Comparison of ENCODE assay signal across 8 cellular contexts in genomic region chr3:128993461-128994172, GRCh38. TPM values are rescaled to one million over a fixed set of nuclear protein-coding genes. Genes with fewer than 3 reads are reported as not detected.
A peak's percentile ranks its signal among the peaks of the same experiment; 100 is the strongest.
DNase-seq lines count a peak whose midpoint lies in the region; ATAC-seq and TF ChIP-seq lines count a peak whose summit lies in the region.

TSS of gene CFAP92 (minus strand) at chr3:128994076. CDS start at chr3:128993304, 772 bp downstream.

- H3K27ac ChIP-seq in breast epithelium: peak within 1 kb of the TSS; percentile 27 to 50
- H3K27ac ChIP-seq in spleen: peak within 1 kb of the TSS in 5 of 8 donors; percentile 20 to 88 (median 53)

- WGBS in spleen, 5 donors: 25 to 61% (median 31%) methylated on average over 20 to 57 of the region's 57 CpGs

- peak; percentile 92 for DNase-seq in GM03348 (ENCODE audit: low spot score)
- DNase-seq in NCI-H2029 treated with DMSO at 0.1 percent for 48 hours (lab: John Stamatoyannopoulos, UW): peak; percentile 73
- peak; percentile 96 for DNase-seq in WTC11 (ENCODE audit: low spot score)
- peak; percentile 83 to 92 for DNase-seq in breast epithelium (ENCODE audit: low spot score in 2 of 2)
- DNase-seq in islet precursor cell: peak; percentile 97
- DNase-seq in spleen: peak; percentile 97

- TF ChIP-seq CTCF in WTC11 (IDR thresholded peaks at IDR 0.05) (no peak), breast epithelium (IDR thresholded peaks at IDR 0.05) (no peak), spleen (IDR thresholded peaks at IDR 0.05 in 8 of 11, conservative IDR thresholded peaks at IDR 0.05 in 3 of 11) (no peak)

- H3K4me3 ChIP-seq in breast epithelium: peak within 1 kb of the TSS; percentile 29 to 70 (median 60)
- H3K4me3 ChIP-seq in spleen: peak within 1 kb of the TSS; percentile 20 to 70 (median 44)

- H3K9me3 ChIP-seq in breast epithelium: no peaks in the 10 kb centered on the region
- no peaks in the 10 kb centered on the region for H3K9me3 ChIP-seq in spleen

- H3K27me3 Mint-ChIP-seq in WTC11 (ENCODE audit: low read depth): peaks cover 71% of the 10 kb centered on the region

- peak within 1 kb of the TSS; percentile 77 for H3K4me3 Mint-ChIP-seq in WTC11

- H3K4me1 ChIP-seq in breast epithelium (peaks cover 0 to 5% of the 10 kb centered on the region in 2 donors), spleen (peaks cover 10 to 33% (median 18%) of the 10 kb centered on the region in 6 donors)

- no peaks in the 10 kb centered on the region for H3K36me3 Mint-ChIP-seq in WTC11

- peaks cover 6% of the 10 kb centered on the region for H3K9me3 Mint-ChIP-seq in WTC11

- no peak within 1 kb of the TSS for H3K27ac Mint-ChIP-seq in WTC11

- POLR2A ChIA-PET in WTC11 (lab: Charles Lee): interaction anchor here (0.7 to 1.6 kb wide), 5 partner anchors 10 to 128 kb away, joined by 3 to 4 read pairs (median 3); partner anchors contain the start of gene RAB43

- H3K36me3 ChIP-seq in breast epithelium (no peaks in the 10 kb centered on the region), spleen (no peaks in the 10 kb centered on the region)

- H3K4me1 Mint-ChIP-seq in WTC11: peaks cover 18% of the 10 kb centered on the region

- intact Hi-C loops in breast epithelium (cut with DNase I; ENCODE audit: low total_unique reads): no loop called here
- intact Hi-C loops in spleen (cut with DNase I; ENCODE audit: low total_unique reads): no loop called here

- TF ChIP-seq POLR2A in breast epithelium (IDR thresholded peaks at IDR 0.05) (no peak), spleen (IDR thresholded peaks at IDR 0.05) (no peak)

- CTCF ChIA-PET in WTC11 (lab: Charles Lee): interaction anchor here (0.8 to 4.3 kb wide), 15 partner anchors 10 to 376 kb away, joined by 3 to 56 read pairs (median 4); partner anchors contain the start of gene RAB43

- ATAC-seq in HG02763 (IDR thresholded peaks at IDR 0.05; ENCODE audit: unreplicated experiment): peak; percentile 88
- peak; percentile 91 for ATAC-seq in WTC11
- ATAC-seq in GM18870 (IDR thresholded peaks at IDR 0.05; ENCODE audit: unreplicated experiment): no peak

- H3K27me3 ChIP-seq in breast epithelium (no peaks in the 10 kb centered on the region), spleen (replicated peaks in 1 of 7) (peaks cover 0 to 11% (median 0%) of the 10 kb centered on the region in 7 donors)

TF ChIP-seq in WTC11, 78 proteins besides CTCF, POLR2A, EP300 and RAD21 (continues in another document):
- TF ChIP-seq RELA (CRISPR knock-in tag; IDR thresholded peaks at IDR 0.05; ENCODE audit: borderline replicate concordance) (0 out of 2 replicates have a peak, but pooled peaks have one; percentile 50), FOXJ3 (CRISPR knock-in tag; IDR thresholded peaks at IDR 0.05; ENCODE audit: borderline replicate concordance) (no peak), ZNF317 (CRISPR knock-in tag; IDR thresholded peaks at IDR 0.05; ENCODE audit: borderline replicate concordance, low read depth) (no peak), NFE2L1 (CRISPR knock-in tag; IDR thresholded peaks at IDR 0.05) (no peak; the same call in none of the 2 replicates), SMAD4 (CRISPR knock-in tag; IDR thresholded peaks at IDR 0.05) (no peak), HMGA2 (CRISPR knock-in tag; IDR thresholded peaks at IDR 0.05) (no peak), GTF2I (CRISPR knock-in tag; conservative IDR thresholded peaks at IDR 0.05) (no peak), ZMAT4 (CRISPR knock-in tag; IDR thresholded peaks at IDR 0.05) (no peak), TEAD1 (CRISPR knock-in tag; IDR thresholded peaks at IDR 0.05) (no peak), JAZF1 (CRISPR knock-in tag; IDR thresholded peaks at IDR 0.05) (no peak), MYBL2 (CRISPR knock-in tag; IDR thresholded peaks at IDR 0.05) (no peak; the same call in 1 of the 2 replicates), IRF1 (CRISPR knock-in tag; IDR thresholded peaks at IDR 0.05) (peak; percentile 81), SP1 (CRISPR knock-in tag; conservative IDR thresholded peaks at IDR 0.05) (peak; percentile 57), ZNF396 (CRISPR knock-in tag; IDR thresholded peaks at IDR 0.05; ENCODE audit: borderline replicate concordance) (no peak), PREB (CRISPR knock-in tag; IDR thresholded peaks at IDR 0.05; ENCODE audit: borderline replicate concordance) (peak; percentile 32; the same call in 1 of the 2 replicates), ZNF263 (CRISPR knock-in tag; IDR thresholded peaks at IDR 0.05; ENCODE audit: low read depth) (0 out of 2 replicates have a peak, but pooled peaks have one; percentile 47), PRDM15 (CRISPR knock-in tag; IDR thresholded peaks at IDR 0.05) (peak; percentile 49; the same call in 1 of the 2 replicates)
- TF ChIP-seq, protein P1, sequence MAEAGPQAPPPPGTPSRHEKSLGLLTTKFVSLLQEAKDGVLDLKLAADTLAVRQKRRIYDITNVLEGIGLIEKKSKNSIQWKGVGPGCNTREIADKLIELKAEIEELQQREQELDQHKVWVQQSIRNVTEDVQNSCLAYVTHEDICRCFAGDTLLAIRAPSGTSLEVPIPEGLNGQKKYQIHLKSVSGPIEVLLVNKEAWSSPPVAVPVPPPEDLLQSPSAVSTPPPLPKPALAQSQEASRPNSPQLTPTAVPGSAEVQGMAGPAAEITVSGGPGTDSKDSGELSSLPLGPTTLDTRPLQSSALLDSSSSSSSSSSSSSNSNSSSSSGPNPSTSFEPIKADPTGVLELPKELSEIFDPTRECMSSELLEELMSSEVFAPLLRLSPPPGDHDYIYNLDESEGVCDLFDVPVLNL (CRISPR knock-in tag; IDR thresholded peaks at IDR 0.05; ENCODE audit: borderline replicate concordance, low read depth): 0 out of 2 replicates have a peak, but pooled peaks have one; percentile 73
- TF ChIP-seq, protein P2, sequence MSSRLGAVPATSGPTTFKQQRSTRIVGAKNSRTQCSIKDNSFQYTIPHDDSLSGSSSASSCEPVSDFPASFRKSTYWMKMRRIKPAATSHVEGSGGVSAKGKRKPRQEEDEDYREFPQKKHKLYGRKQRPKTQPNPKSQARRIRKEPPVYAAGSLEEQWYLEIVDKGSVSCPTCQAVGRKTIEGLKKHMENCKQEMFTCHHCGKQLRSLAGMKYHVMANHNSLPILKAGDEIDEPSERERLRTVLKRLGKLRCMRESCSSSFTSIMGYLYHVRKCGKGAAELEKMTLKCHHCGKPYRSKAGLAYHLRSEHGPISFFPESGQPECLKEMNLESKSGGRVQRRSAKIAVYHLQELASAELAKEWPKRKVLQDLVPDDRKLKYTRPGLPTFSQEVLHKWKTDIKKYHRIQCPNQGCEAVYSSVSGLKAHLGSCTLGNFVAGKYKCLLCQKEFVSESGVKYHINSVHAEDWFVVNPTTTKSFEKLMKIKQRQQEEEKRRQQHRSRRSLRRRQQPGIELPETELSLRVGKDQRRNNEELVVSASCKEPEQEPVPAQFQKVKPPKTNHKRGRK (CRISPR knock-in tag; IDR thresholded peaks at IDR 0.05; ENCODE audit: borderline replicate concordance): no peak

RNA-seq across cellular contexts. Expression of gene CFAP92, which starts in this region (rescaled TPM):
- total RNA-seq in WTC11 (2021) (2.3 to 2.9 TPM (median 2.6 TPM) in 3 replicates), breast epithelium (1 to 10 TPM in 2 of 3 donors, under 1 TPM in 1; 0.66 to 1.4 (median 1.3) TPM), spleen (1 to 10 TPM; 1.1 to 3.1 (median 1.3) TPM)
- polyA plus RNA-seq in spleen: under 1 TPM; 0.29 to 0.63 (median 0.45) TPM
